Comparison of ENCODE assay signal across 20 cellular contexts in the genomic region with DNA sequence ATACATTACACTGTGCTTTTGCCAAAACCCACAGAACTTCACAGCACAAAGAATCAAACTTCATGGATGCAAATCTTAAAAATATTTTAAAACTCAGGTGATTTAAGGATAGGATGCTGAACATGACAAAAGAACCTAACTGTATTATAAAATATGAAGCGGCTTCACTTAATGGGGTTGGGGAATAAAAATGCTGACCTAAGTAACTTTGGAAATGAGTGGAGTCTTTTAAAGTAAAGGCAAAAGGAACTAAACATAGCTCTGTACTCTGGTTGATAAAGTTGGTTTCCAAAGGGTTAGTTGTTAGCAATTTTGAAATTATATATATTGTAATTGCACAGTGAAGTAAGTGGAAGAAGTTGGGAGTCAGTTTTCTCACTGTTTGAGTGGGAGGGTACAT.
DNase-seq lines count a peak whose midpoint lies in the region; ATAC-seq, FAIRE-seq and TF ChIP-seq lines count a peak whose summit lies in the region.
"Had no signal": no experiment of that assay in that cellular context is flagged by ENCODE, and none has a peak within 500 bp of the region (broad histone marks: within the 10 kb centered on the region; RNA-seq: fewer than 3 reads in every experiment).

No MANE protein-coding gene starts in this region.

- H2BK120ac ChIP-seq in IMR-90 (ENCODE audit: low read depth, low read length), result no peak overlapping the region
- H2BK120ac ChIP-seq in H1 (replicated peaks; ENCODE audit: low read depth, low read length), result no peak overlapping the region

- H2AK9ac ChIP-seq in IMR-90 (replicated peaks; ENCODE audit: low read depth, low read length, poor library complexity), result no peak overlapping the region

- H3K79me1 ChIP-seq in IMR-90 (ENCODE audit: low read depth in 1 of 2, low read length in 2 of 2) (no peaks in the 10 kb centered on the region), H1 (ENCODE audit: low read depth, low read length) (no peaks in the 10 kb centered on the region)

- H3K23ac ChIP-seq in IMR-90 (ENCODE audit: low read depth, low read length), result no peak overlapping the region
- no peak overlapping the region for H3K23ac ChIP-seq in H1 (ENCODE audit: insufficient read length)

- no peaks in the 10 kb centered on the region for H3K9me3 ChIP-seq in A549
- H3K9me3 ChIP-seq in IMR-90 (ENCODE audit: control insufficient read depth, insufficient read depth, low read length), result no peaks in the 10 kb centered on the region
- no peaks in the 10 kb centered on the region for H3K9me3 ChIP-seq in H1 (ENCODE audit: insufficient read depth in 2 of 2, low read depth in 1 of 2, low read length in 1 of 2)
- H3K9me3 ChIP-seq: BLaER1 treated with 17β-estradiol and CSF1 and Interleukin-3, amounts not matched to agents 10 nM and 100 nM; Caco-2 had no signal

- H2BK15ac ChIP-seq in IMR-90 (ENCODE audit: low read depth, low read length) (no peak overlapping the region), H1 (ENCODE audit: low read length) (no peak overlapping the region)

- H3K27ac ChIP-seq in A549, result no peak overlapping the region
- H3K27ac ChIP-seq in IMR-90 (ENCODE audit: insufficient read depth, low read length), result no peak overlapping the region
- no peak overlapping the region for H3K27ac ChIP-seq in H1 (ENCODE audit: low read depth, low read length)
- H3K27ac ChIP-seq: BLaER1 treated with 17β-estradiol and CSF1 and Interleukin-3, amounts not matched to agents 10 nM and 100 nM; C4-2B had no signal

- H3K18ac ChIP-seq in IMR-90 (ENCODE audit: low read depth, low read length) (no peak overlapping the region), H1 (ENCODE audit: extremely low read depth, low read length) (no peak overlapping the region)

- H2AK5ac ChIP-seq in IMR-90 (ENCODE audit: low read depth, low read length) (no peak overlapping the region), H1 (ENCODE audit: low read depth, low read length) (no peak overlapping the region)

- H2AFZ ChIP-seq in IMR-90 (replicated peaks; ENCODE audit: low read length, poor library complexity), result no peak overlapping the region
- no peak overlapping the region for H2AFZ ChIP-seq in H1 (ENCODE audit: low read length)

- H3K23me2 ChIP-seq in H1 (ENCODE audit: low read depth, low read length), result no peaks in the 10 kb centered on the region

- DNase-seq in A549 (ENCODE audit: low read depth in 1 of 2, low spot score in 1 of 2) (no peak), IMR-90 (no peak), H1 (ENCODE audit: low read depth in 1 of 2, low spot score in 2 of 2) (no peak), RCC 7860 (ENCODE audit: low spot score) (no peak)
- no peak for DNase-seq in activated naive CD4-positive, alpha-beta T cell (lab: John Stamatoyannopoulos, UW)
- DNase-seq: 8988T; AML-193; Caco-2; Calu3; CD4-positive, alpha-beta T cell; CD8-positive, alpha-beta T cell; DMS79 treated with DMSO at 0.1 percent for 48 hours; GF-D8 had no signal

- H4K8ac ChIP-seq in IMR-90 (ENCODE audit: low read depth in 2 of 2, low read length in 2 of 2), result no peak overlapping the region
- H4K8ac ChIP-seq in H1 (ENCODE audit: extremely low read depth, insufficient read depth, low read length), result no peak overlapping the region

- H3K36me3 ChIP-seq in IMR-90 (ENCODE audit: control insufficient read depth, insufficient read depth, low read length) (no peaks in the 10 kb centered on the region), H1 (ENCODE audit: control insufficient read depth in 2 of 4, insufficient read depth in 4 of 4, low read length in 3 of 4) (no peaks in the 10 kb centered on the region)
- H3K36me3 ChIP-seq: BLaER1 treated with 17β-estradiol and CSF1 and Interleukin-3, amounts not matched to agents 10 nM and 100 nM had no signal

- no peak overlapping the region for H2BK5ac ChIP-seq in IMR-90 (ENCODE audit: low read depth, low read length, poor library complexity, severe bottlenecking)
- no peak overlapping the region for H2BK5ac ChIP-seq in H1 (ENCODE audit: low read depth, low read length)

- TF ChIP-seq RAD21 in A549 (conservative IDR thresholded peaks at IDR 0.05 in 1 of 2, IDR thresholded peaks at IDR 0.05 in 1 of 2), result no peak
- TF ChIP-seq RAD21 in IMR-90 (IDR thresholded peaks at IDR 0.05; ENCODE audit: low read length), result no peak
- TF ChIP-seq RAD21 in H1 (IDR thresholded peaks at IDR 0.05 in 1 of 2, conservative IDR thresholded peaks at IDR 0.05 in 1 of 2; ENCODE audit: low read depth in 2 of 2, low read length in 2 of 2), result no peak

- TF ChIP-seq EP300 in A549 (IDR thresholded peaks at IDR 0.05) (no peak), H1 (IDR thresholded peaks at IDR 0.05; ENCODE audit: borderline replicate concordance in 1 of 2, low read depth in 2 of 2, low read length in 2 of 2) (no peak)

- no peak for ATAC-seq in A549
- no peak for ATAC-seq in IMR-90 (ENCODE audit: low read depth)
- no peak for ATAC-seq in esophagus mucosa
- ATAC-seq: CD8-positive, alpha-beta T cell had no signal

- H4K20me1 ChIP-seq in IMR-90 (ENCODE audit: insufficient read depth, low read length) (no peaks in the 10 kb centered on the region), H1 (replicated peaks in 1 of 2; ENCODE audit: control insufficient read depth in 1 of 2, insufficient read depth in 2 of 2, low read length in 2 of 2) (no peaks in the 10 kb centered on the region)
- H4K20me1 ChIP-seq: BLaER1 treated with 17β-estradiol and CSF1 and Interleukin-3, amounts not matched to agents 10 nM and 100 nM had no signal

- no peak overlapping the region for H3K4me2 ChIP-seq in A549
- H3K4me2 ChIP-seq in IMR-90 (ENCODE audit: low read depth, low read length), result no peak overlapping the region
- no peak overlapping the region for H3K4me2 ChIP-seq in H1 (ENCODE audit: insufficient read depth in 1 of 2, low read depth in 2 of 2, low read length in 2 of 2)
- H3K4me2 ChIP-seq: BLaER1 treated with 17β-estradiol and CSF1 and Interleukin-3, amounts not matched to agents 10 nM and 100 nM had no signal

- H2BK20ac ChIP-seq in IMR-90 (ENCODE audit: low read depth, low read length) (no peak overlapping the region), H1 (ENCODE audit: low read length) (no peak overlapping the region)

- CTCF ChIA-PET in A549 (lab: Yijun Ruan, JAX), result no interaction called here
- CTCF ChIA-PET in IMR-90 (lab: Yijun Ruan, JAX), result no interaction called here
- CTCF ChIA-PET in H1 (lab: Charles Lee; ENCODE audit: partially characterized antibody), result no interaction called here

- H3K4me1 ChIP-seq in A549 (no peaks in the 10 kb centered on the region), IMR-90 (ENCODE audit: control insufficient read depth, insufficient read depth, low read length) (no peaks in the 10 kb centered on the region; the same call in 1 of the 2 replicates), H1 (replicated peaks in 1 of 4; ENCODE audit: control insufficient read depth in 3 of 4, insufficient read depth in 4 of 4, low read length in 3 of 4) (no peaks in the 10 kb centered on the region)
- H3K4me1 ChIP-seq: BLaER1 treated with 17β-estradiol and CSF1 and Interleukin-3, amounts not matched to agents 10 nM and 100 nM; Caco-2 had no signal

- no TSS peak for BruUV-seq in IMR-90 (replicated peaks; lab: Mats Ljungman, UMichigan)

- H3K4me3 ChIP-seq in A549 (no peak overlapping the region), IMR-90 (ENCODE audit: insufficient read depth, low read depth, low read length) (no peak overlapping the region), H1 (ENCODE audit: extremely low read depth in 1 of 4, insufficient read depth in 2 of 4, low read depth in 3 of 4, low read length in 4 of 4) (no peak overlapping the region)
- H3K4me3 ChIP-seq: BLaER1 treated with 17β-estradiol and CSF1 and Interleukin-3, amounts not matched to agents 10 nM and 100 nM had no signal

- no peaks in the 10 kb centered on the region for H3K9me1 ChIP-seq in IMR-90 (ENCODE audit: insufficient read depth, low read length)

- dilution Hi-C loops in IMR-90 (cut with HindIII; ENCODE audit: low sequenced_read_pairs, unreplicated experiment), result no loop called here

- H4K91ac ChIP-seq in IMR-90 (ENCODE audit: insufficient read depth, low read depth, low read length) (no peak overlapping the region), H1 (replicated peaks; ENCODE audit: insufficient read length, low read length) (no peak overlapping the region)

- H4K5ac ChIP-seq in IMR-90 (ENCODE audit: low read depth, low read length), result no peak overlapping the region
- H4K5ac ChIP-seq in H1 (ENCODE audit: insufficient read length, low read depth, low read length), result no peak overlapping the region

- WGBS in A549 (ENCODE audit: missing lambda C conversion rate), result 84% methylated on average over 1 of the region's 1 CpG
- no CpG with 5 or more reads among the region's 1 CpG for WGBS in IMR-90 (ENCODE audit: extremely low coverage in 2 of 2, insufficient read length in 1 of 2), 2 experiments
- 95% methylated on average over 1 of the region's 1 CpG; no CpG with 5 or more reads in 1 of the 2 experiments for WGBS in H1 (ENCODE audit: extremely low coverage in 1 of 2, insufficient coverage in 1 of 2, insufficient read length in 1 of 2, insufficient replicate concordance in 2 of 2, low coverage in 1 of 2, low lambda C conversion rate in 2 of 2, missing lambda C conversion rate in 1 of 2), 2 experiments

- no peak for FAIRE-seq in A549 (lab: Jason Lieb, UNC)
- no peak for FAIRE-seq in H1 (lab: Jason Lieb, UNC)
- no peak for FAIRE-seq in RCC 7860 (lab: Jason Lieb, UNC)
- FAIRE-seq: A204.1, G401.6, GM12891, GM19239 had no signal

- H3K79me2 ChIP-seq in H1 (ENCODE audit: control insufficient read depth in 1 of 2, insufficient read depth in 2 of 2, low read length in 2 of 2), result no peaks in the 10 kb centered on the region

- H3K9ac ChIP-seq in IMR-90 (ENCODE audit: low read depth, low read length), result no peak overlapping the region
- no peak overlapping the region for H3K9ac ChIP-seq in H1 (replicated peaks in 1 of 4; ENCODE audit: extremely low read depth in 1 of 4, low read depth in 3 of 4, low read length in 3 of 4)
- H3K9ac ChIP-seq: BLaER1 treated with 17β-estradiol and CSF1 and Interleukin-3, amounts not matched to agents 10 nM and 100 nM had no signal

- no peak overlapping the region for H3K4ac ChIP-seq in IMR-90 (ENCODE audit: low read depth, low read length)
- H3K4ac ChIP-seq in H1 (replicated peaks; ENCODE audit: insufficient read length, low read depth, low read length), result no peak overlapping the region

- H3K14ac ChIP-seq in IMR-90 (replicated peaks; ENCODE audit: low read depth, low read length) (no peak overlapping the region), H1 (ENCODE audit: insufficient read length) (no peak overlapping the region)

- H3K56ac ChIP-seq in IMR-90 (ENCODE audit: extremely low read depth, insufficient read depth, low read length) (no peak overlapping the region), H1 (replicated peaks; ENCODE audit: insufficient read length, low read depth, low read length) (no peak overlapping the region)

- POLR2A ChIA-PET in A549 (lab: Yijun Ruan, JAX), result no interaction called here
- POLR2A ChIA-PET in IMR-90 (lab: Charles Lee; ENCODE audit: unreplicated experiment), result no interaction called here
- POLR2A ChIA-PET in H1 (lab: Charles Lee; ENCODE audit: partially characterized antibody), result no interaction called here

- no peak for TF ChIP-seq CTCF in A549 (IDR thresholded peaks at IDR 0.05)
- TF ChIP-seq CTCF in IMR-90 (conservative IDR thresholded peaks at IDR 0.05; ENCODE audit: low read depth, low read length), result no peak
- TF ChIP-seq CTCF in H1 (IDR thresholded peaks at IDR 0.05; ENCODE audit: control extremely low read depth in 1 of 3, insufficient read depth in 1 of 3, low read depth in 1 of 3, low read length in 3 of 3), result no peak

- H3K27me3 ChIP-seq in IMR-90 (ENCODE audit: control insufficient read depth, insufficient read depth, low read length) (no peaks in the 10 kb centered on the region), H1 (replicated peaks in 1 of 4; ENCODE audit: control insufficient read depth in 3 of 4, extremely low read depth in 1 of 4, insufficient read depth in 3 of 4, low read length in 3 of 4) (no peaks in the 10 kb centered on the region)
- H3K27me3 ChIP-seq: BLaER1 treated with 17β-estradiol and CSF1 and Interleukin-3, amounts not matched to agents 10 nM and 100 nM had no signal

- in situ Hi-C loops in IMR-90 (cut with MboI; ENCODE audit: low sequenced_read_pairs), result no loop called here

- no peak overlapping the region for H2BK12ac ChIP-seq in H1 (ENCODE audit: low read depth, low read length)

- intact Hi-C loops in IMR-90 (cut with micrococcal nuclease), result loop anchor here (5.0 kb wide), 1 partner anchor 49 kb away; no protein-coding TSS in a partner anchor

- TF ChIP-seq POLR2A in A549 (IDR thresholded peaks at IDR 0.05; ENCODE audit: low read length) (no peak), IMR-90 (IDR thresholded peaks at IDR 0.05; ENCODE audit: low read depth, low read length) (no peak), H1 (IDR thresholded peaks at IDR 0.05; ENCODE audit: control extremely low read depth in 1 of 2, low read depth in 2 of 2, low read length in 2 of 2) (no peak)
